ENCODE assay signal across 27 cellular contexts in the genomic region with DNA sequence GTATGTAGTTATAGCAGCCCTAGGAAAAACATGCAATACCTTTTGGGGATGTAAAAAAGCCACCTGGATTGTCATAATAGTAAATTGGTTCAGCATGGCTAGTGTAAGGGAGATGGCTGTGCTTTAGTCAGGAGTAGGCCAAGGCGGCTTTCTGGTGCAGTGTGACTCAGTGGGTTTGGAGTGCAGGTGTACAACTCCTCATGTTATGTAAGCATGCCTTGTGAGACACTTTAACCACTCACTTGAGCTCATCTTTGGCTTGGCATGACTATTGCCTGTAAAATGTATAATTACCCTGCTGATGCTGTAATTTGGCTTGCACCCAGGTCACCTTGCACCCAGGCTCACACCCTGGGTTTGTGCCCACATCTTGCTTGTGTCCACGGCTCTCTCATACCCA.
"Had no signal": no experiment of that assay in that cellular context is flagged by ENCODE, and none has a peak within 500 bp of the region (broad histone marks: within the 10 kb centered on the region; RNA-seq: fewer than 3 reads in every experiment).

No MANE protein-coding gene starts in this region.

- H3K27ac ChIP-seq: ascending aorta, esophagus muscularis mucosa, gastroesophageal sphincter had no signal

- H3K36me3 ChIP-seq: ascending aorta, esophagus muscularis mucosa, gastroesophageal sphincter had no signal

- FAIRE-seq: colon had no signal

- H3K4me3 ChIP-seq: ascending aorta, esophagus muscularis mucosa, gastroesophageal sphincter had no signal

- H3K27me3 ChIP-seq: ascending aorta, esophagus muscularis mucosa, gastroesophageal sphincter had no signal

- H3K9me3 ChIP-seq: ascending aorta, esophagus muscularis mucosa, gastroesophageal sphincter had no signal

- H3K4me1 ChIP-seq: ascending aorta had no signal

- ATAC-seq: activated CD4-positive, alpha-beta T cell treated with anti-CD3 and anti-CD28 coated beads for 36 hours; activated CD8-positive, alpha-beta memory T cell treated with anti-CD3 and anti-CD28 coated beads, Interleukin-2, amount 10 ng/mL, durations not matched to agents 7 days and 5 days; activated CD8-positive, alpha-beta T cell treated with anti-CD3 and anti-CD28 coated beads, Interleukin-2, amount 10 ng/mL, durations not matched to agents 7 days and 5 days; activated naive CD4-positive, alpha-beta T cell treated with anti-CD3 and anti-CD28 coated beads, Interleukin-2, amount 50 U/mL, for 72 hours; effector memory CD8-positive, alpha-beta T cell; gastroesophageal sphincter had no signal

- DNase-seq: activated CD4-positive, alpha-beta memory T cell treated with anti-CD3 and anti-CD28 coated beads for 36 hours; activated CD4-positive, alpha-beta T cell treated with anti-CD3 and anti-CD28 coated beads for 36 hours; activated CD4-positive, alpha-beta T cell treated with anti-CD3 and anti-CD28 coated beads, Interleukin-2, amount 10 ng/mL, durations not matched to agents 24 days and 14 days; activated CD4-positive, CD25-positive, alpha-beta regulatory T cell; activated CD4-positive, CD25-positive, alpha-beta regulatory T cell treated with anti-CD3 and anti-CD28 coated beads, Interleukin-2, amount 50 U/mL, for 72 hours; activated CD8-positive, alpha-beta memory T cell treated with anti-CD3 and anti-CD28 coated beads, Interleukin-2, amount 10 ng/mL, durations not matched to agents 7 days and 5 days; activated CD8-positive, alpha-beta memory T cell treated with anti-CD3 and anti-CD28 coated beads, Interleukin-2, amount 50 U/mL, for 4 hours; activated CD8-positive, alpha-beta T cell treated with anti-CD3 and anti-CD28 coated beads, Interleukin-2, amount 10 ng/mL, durations not matched to agents 7 days and 5 days; activated gamma-delta T cell; activated naive CD4-positive, alpha-beta T cell; activated naive CD4-positive, alpha-beta T cell treated with anti-CD3 and anti-CD28 coated beads, Interleukin-2, amount 10 ng/mL, durations not matched to agents 7 days and 5 days; activated naive CD8-positive, alpha-beta T cell treated with anti-CD3 and anti-CD28 coated beads, Interleukin-2, amount 10 ng/mL, durations not matched to agents 7 days and 5 days; activated T-cell treated with anti-CD3 and anti-CD28 coated beads, Interleukin-2, amount 50 U/mL, for 1 hour; activated T-cell treated with anti-CD3 and anti-CD28 coated beads, Interleukin-2, amount 50 U/mL, for 48 hours; caudate nucleus; cortex of kidney; dermis blood vessel endothelial cell; effector CD4-positive, alpha-beta T cell; effector memory CD8-positive, alpha-beta T cell; foreskin melanocyte; T-helper 1 cell; T-helper 2 cell had no signal
